33 cellular contexts compared by ENCODE assay signal in genomic region chr2:58698610-58699009, GRCh38.
"Had no signal": no experiment of that assay in that cellular context is flagged by ENCODE, and none has a peak within 500 bp of the region (broad histone marks: within the 10 kb centered on the region; RNA-seq: fewer than 3 reads in every experiment).

No MANE protein-coding gene starts in this region.

- H3K27ac Mint-ChIP-seq: activated CD4-positive, alpha-beta T cell treated with anti-CD3 and anti-CD28 coated beads, Interleukin-2, amount 10 ng/mL, durations not matched to agents 7 days and 5 days; activated CD8-positive, alpha-beta T cell treated with anti-CD3 and anti-CD28 coated beads for 36 hours; activated naive CD4-positive, alpha-beta T cell treated with anti-CD3 and anti-CD28 coated beads, Interleukin-2, amount 50 U/mL, for 24 hours; activated naive CD8-positive, alpha-beta T cell treated with anti-CD3 and anti-CD28 coated beads for 36 hours; activated naive CD8-positive, alpha-beta T cell treated with anti-CD3 and anti-CD28 coated beads, Interleukin-2, amount 50 U/mL, for 24 hours; activated T-helper 17 cell treated with anti-CD3 and anti-CD28 coated beads, Interleukin-2, amount 50 U/mL, for 72 hours; endodermal cell had no signal

- H3K9me3 ChIP-seq: adrenal gland, body of pancreas, breast epithelium, colonic mucosa had no signal

- H3K27ac ChIP-seq: adrenal gland, body of pancreas, breast epithelium, cardiac muscle cell, colonic mucosa, VCaP had no signal

- H3K4me1 ChIP-seq: adrenal gland, body of pancreas, colonic mucosa had no signal

- ATAC-seq: activated CD8-positive, alpha-beta T cell treated with anti-CD3 and anti-CD28 coated beads for 36 hours; activated naive CD8-positive, alpha-beta T cell treated with anti-CD3 and anti-CD28 coated beads, Interleukin-2, amount 50 U/mL, for 24 hours; activated T-cell treated with anti-CD3 and anti-CD28 coated beads, Interleukin-2, amount 50 U/mL, for 4 hours; activated T-helper 17 cell treated with anti-CD3 and anti-CD28 coated beads, Interleukin-2, amount 50 U/mL, for 72 hours; body of pancreas; esophagus mucosa; WTC11 had no signal

- H3K4me3 ChIP-seq: adrenal gland, body of pancreas, breast epithelium, cardiac muscle cell, colonic mucosa, dorsolateral prefrontal cortex had no signal

- DNase-seq: activated CD4-positive, alpha-beta T cell treated with anti-CD3 and anti-CD28 coated beads for 1 hour; activated CD4-positive, alpha-beta T cell treated with anti-CD3 and anti-CD28 coated beads for 4 hours; activated CD4-positive, alpha-beta T cell treated with anti-CD3 and anti-CD28 coated beads, Interleukin-2, amount 10 ng/mL, durations not matched to agents 7 days and 5 days; activated CD4-positive, alpha-beta T cell treated with anti-CD3 and anti-CD28 coated beads, Interleukin-2, amount 50 U/mL, for 4 hours; activated CD8-positive, alpha-beta memory T cell treated with anti-CD3 and anti-CD28 coated beads for 24 hours; activated CD8-positive, alpha-beta T cell treated with anti-CD3 and anti-CD28 coated beads for 36 hours; activated effector memory CD4-positive, alpha-beta T cell treated with Interleukin-2 at 50 U/mL for 16 hours; activated gamma-delta T cell treated with Interleukin-2 at 50 U/mL for 16 hours; activated naive CD4-positive, alpha-beta T cell treated with Interleukin-2 at 50 U/mL for 16 hours; activated naive CD8-positive, alpha-beta T cell treated with anti-CD3 and anti-CD28 coated beads for 36 hours; activated naive CD8-positive, alpha-beta T cell treated with anti-CD3 and anti-CD28 coated beads, Interleukin-2, amount 50 U/mL, for 24 hours; activated T-cell treated with anti-CD3 and anti-CD28 coated beads, Interleukin-2, amount 50 U/mL, for 4 hours; adrenal gland; aorta; body of pancreas; central memory CD4-positive, alpha-beta T cell; cerebellar nuclear complex; colonic mucosa; effector memory CD4-positive, alpha-beta T cell; endodermal cell; foreskin fibroblast; head of caudate nucleus; T-helper 2 cell had no signal

- H3K27me3 Mint-ChIP-seq: activated CD8-positive, alpha-beta T cell treated with anti-CD3 and anti-CD28 coated beads for 36 hours; activated naive CD4-positive, alpha-beta T cell treated with anti-CD3 and anti-CD28 coated beads, Interleukin-2, amount 50 U/mL, for 24 hours; activated naive CD8-positive, alpha-beta T cell treated with anti-CD3 and anti-CD28 coated beads, Interleukin-2, amount 50 U/mL, for 24 hours; activated T-helper 17 cell treated with anti-CD3 and anti-CD28 coated beads, Interleukin-2, amount 50 U/mL, for 72 hours had no signal

- H3K36me3 ChIP-seq: adrenal gland, breast epithelium, cardiac muscle cell, colonic mucosa had no signal

- H3K27me3 ChIP-seq: adrenal gland, body of pancreas, breast epithelium, cardiac muscle cell, colonic mucosa, dorsolateral prefrontal cortex had no signal

- H3K4me1 Mint-ChIP-seq: activated naive CD4-positive, alpha-beta T cell treated with anti-CD3 and anti-CD28 coated beads, Interleukin-2, amount 50 U/mL, for 24 hours; activated naive CD8-positive, alpha-beta T cell treated with anti-CD3 and anti-CD28 coated beads for 36 hours; activated naive CD8-positive, alpha-beta T cell treated with anti-CD3 and anti-CD28 coated beads, Interleukin-2, amount 50 U/mL, for 24 hours; activated T-helper 17 cell treated with anti-CD3 and anti-CD28 coated beads, Interleukin-2, amount 50 U/mL, for 72 hours had no signal

- FAIRE-seq: frontal cortex, TTC549 had no signal

- H3K36me3 Mint-ChIP-seq: activated naive CD4-positive, alpha-beta T cell treated with anti-CD3 and anti-CD28 coated beads, Interleukin-2, amount 50 U/mL, for 24 hours; WTC11 had no signal

- H3K4me3 Mint-ChIP-seq: activated CD4-positive, alpha-beta T cell treated with anti-CD3 and anti-CD28 coated beads, Interleukin-2, amount 10 ng/mL, durations not matched to agents 7 days and 5 days; activated CD8-positive, alpha-beta T cell treated with anti-CD3 and anti-CD28 coated beads for 36 hours; activated naive CD4-positive, alpha-beta T cell treated with anti-CD3 and anti-CD28 coated beads, Interleukin-2, amount 50 U/mL, for 24 hours; activated naive CD8-positive, alpha-beta T cell treated with anti-CD3 and anti-CD28 coated beads for 36 hours; activated naive CD8-positive, alpha-beta T cell treated with anti-CD3 and anti-CD28 coated beads, Interleukin-2, amount 50 U/mL, for 24 hours; activated T-cell treated with anti-CD3 and anti-CD28 coated beads, Interleukin-2, amount 50 U/mL, for 4 hours; activated T-helper 17 cell treated with anti-CD3 and anti-CD28 coated beads, Interleukin-2, amount 50 U/mL, for 72 hours; endodermal cell; WTC11 had no signal

- H3K9me3 Mint-ChIP-seq: activated CD4-positive, alpha-beta T cell treated with anti-CD3 and anti-CD28 coated beads, Interleukin-2, amount 10 ng/mL, durations not matched to agents 7 days and 5 days; activated CD8-positive, alpha-beta T cell treated with anti-CD3 and anti-CD28 coated beads for 36 hours; activated naive CD4-positive, alpha-beta T cell treated with anti-CD3 and anti-CD28 coated beads, Interleukin-2, amount 50 U/mL, for 24 hours; activated naive CD8-positive, alpha-beta T cell treated with anti-CD3 and anti-CD28 coated beads, Interleukin-2, amount 50 U/mL, for 24 hours; activated T-helper 17 cell treated with anti-CD3 and anti-CD28 coated beads, Interleukin-2, amount 50 U/mL, for 72 hours had no signal
